Comparison of ENCODE assay signal across 16 cellular contexts in the genomic region with DNA sequence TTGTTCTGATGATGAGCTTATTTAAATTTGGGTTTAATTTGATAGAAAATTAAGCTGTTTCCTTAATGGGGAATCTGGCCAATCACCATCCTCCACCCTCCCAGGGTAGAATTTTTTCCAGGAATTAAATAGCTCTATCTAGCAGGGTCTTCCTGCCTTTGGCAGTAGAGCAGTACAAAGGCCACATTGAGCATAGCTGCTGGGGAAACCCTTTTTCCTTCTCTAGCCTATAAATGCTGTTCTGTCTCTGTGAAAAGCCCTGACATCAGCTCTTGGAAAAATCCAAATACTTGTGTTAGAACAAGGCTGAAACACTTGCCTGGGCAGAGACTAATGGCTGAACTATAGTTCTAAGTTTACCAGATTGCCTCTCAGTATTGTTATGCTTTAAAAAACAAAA. TPM values are rescaled to one million over a fixed set of nuclear protein-coding genes. Genes with fewer than 3 reads are reported as not detected.
DNase-seq lines count a peak whose midpoint lies in the region; ATAC-seq and TF ChIP-seq lines count a peak whose summit lies in the region.
"Had no signal": no experiment of that assay in that cellular context is flagged by ENCODE, and none has a peak within 500 bp of the region (broad histone marks: within the 10 kb centered on the region; RNA-seq: fewer than 3 reads in every experiment).

No MANE protein-coding gene starts in this region.

- no peaks in the 10 kb centered on the region for H3K9me3 ChIP-seq in ectodermal cell (ENCODE audit: control insufficient read depth, low read length)
- H3K9me3 ChIP-seq in left lung, result no peaks in the 10 kb centered on the region
- no peaks in the 10 kb centered on the region for H3K9me3 ChIP-seq in psoas muscle
- H3K9me3 ChIP-seq: ascending aorta, upper lobe of left lung had no signal

- H3K36me3 ChIP-seq in ectodermal cell (ENCODE audit: control insufficient read depth, insufficient read depth, low read length) (no peaks in the 10 kb centered on the region), left lung (no peaks in the 10 kb centered on the region), psoas muscle (ENCODE audit: insufficient read depth in 1 of 2, low read depth in 1 of 2) (no peaks in the 10 kb centered on the region)
- H3K36me3 ChIP-seq: ascending aorta, upper lobe of left lung had no signal

- DNase-seq in HuH-7 (ENCODE audit: low spot score), result peak; percentile 7
- DNase-seq in left lung, result no peak
- DNase-seq in psoas muscle, result no peak
- DNase-seq in NCI-H446 treated with DMSO at 0.1 percent for 48 hours (lab: John Stamatoyannopoulos, UW), result no peak
- DNase-seq in NCI-H2227 treated with DMSO at 0.1 percent for 48 hours (lab: John Stamatoyannopoulos, UW), result no peak
- no peak for DNase-seq in mucosa of gallbladder (ENCODE audit: low spot score)
- DNase-seq: activated T-cell treated with anti-CD3 and anti-CD28 coated beads, Interleukin-2, amount 50 U/mL, for 24 hours; AML-193; EL; retina; SIG-M5; upper lobe of left lung had no signal

- H3K27ac ChIP-seq in ectodermal cell (ENCODE audit: insufficient read depth, low read depth, low read length, poor library complexity, severe bottlenecking) (peak overlapping the region; percentile 38), left lung (peak overlapping the region; percentile 10 to 21), psoas muscle (peak overlapping the region; percentile 66)

- H3K4me1 ChIP-seq in ectodermal cell (ENCODE audit: control insufficient read depth, insufficient read depth, low read length) (peaks cover 8% of the 10 kb centered on the region), left lung (peaks cover 18 to 19% of the 10 kb centered on the region in 2 donors), psoas muscle (peaks cover 57% of the 10 kb centered on the region)

- H3K4me3 ChIP-seq in ectodermal cell (ENCODE audit: insufficient read depth, low read depth, low read length) (no peak overlapping the region), left lung (no peak overlapping the region), psoas muscle (peak overlapping the region; percentile 32)
- H3K4me3 ChIP-seq: ascending aorta, upper lobe of left lung had no signal

- intact Hi-C loops in left lung (cut with DNase I), result no loop called here
- intact Hi-C loops in psoas muscle (cut with DNase I), result no loop called here

- no peak for TF ChIP-seq CTCF in left lung (IDR thresholded peaks at IDR 0.05)
- no peak for TF ChIP-seq CTCF in psoas muscle (IDR thresholded peaks at IDR 0.05)

- no peaks in the 10 kb centered on the region for H3K27me3 ChIP-seq in ectodermal cell (ENCODE audit: control insufficient read depth, insufficient read depth, low read length, poor library complexity, severe bottlenecking)
- no peaks in the 10 kb centered on the region for H3K27me3 ChIP-seq in left lung
- H3K27me3 ChIP-seq in psoas muscle (ENCODE audit: insufficient read depth in 3 of 3, low read length in 2 of 3), result no peaks in the 10 kb centered on the region
- H3K27me3 ChIP-seq: ascending aorta, upper lobe of left lung had no signal

- ATAC-seq in left lung, result peak; percentile 76
- ATAC-seq in psoas muscle, result peak in 3 of 4 donors; percentile 20 to 22 (median 21)
- no peak for ATAC-seq in GM19455 (IDR thresholded peaks at IDR 0.05; ENCODE audit: unreplicated experiment)
- ATAC-seq: activated CD4-positive, CD25-positive, alpha-beta regulatory T cell treated with anti-CD3 and anti-CD28 coated beads, Interleukin-2, amount 50 U/mL, for 24 hours had no signal

RNA-seq across cellular contexts. Expression of gene ARHGEF12, which starts 55.1 kb away (rescaled TPM):
- 20.1 TPM for polyA plus RNA-seq in ectodermal cell (2013, experiment 1 of 4)
- 23.7 TPM for polyA plus RNA-seq in ectodermal cell (2013, experiment 2 of 4)
- polyA plus RNA-seq in ectodermal cell (2013, experiment 3 of 4), result 17.7 TPM
- 19.5 TPM for polyA plus RNA-seq in ectodermal cell (2013, experiment 4 of 4)
- total RNA-seq in left lung (100 to 1,000 TPM; 101 to 109 TPM), psoas muscle (100 to 1,000 TPM in 1 of 4 donors, 10 to 100 TPM in 3; 45.6 to 102 (median 76.1) TPM), mucosa of gallbladder (127 TPM)
- 10 to 100 TPM; 14.8 to 40.0 (median 15.7) TPM for polyA plus RNA-seq in psoas muscle

Comparison
In these comparisons a context has a peak if more than half of its experiments do, and no peak if none do; other contexts are left out.
1. H3K27ac ChIP-seq: peak in every context shown above with its lines; median percentile 66 in psoas muscle; 38 in ectodermal cell; 16 in left lung.